In genomic region chr19:47280183-47280797, GRCh38 we compare ENCODE assay signal across 9 cellular contexts. TPM values are rescaled to one million over a fixed set of nuclear protein-coding genes. Genes with fewer than 3 reads are reported as not detected.
DNase-seq lines count a peak whose midpoint lies in the region; ATAC-seq and TF ChIP-seq lines count a peak whose summit lies in the region.
"Had no signal": no experiment of that assay in that cellular context is flagged by ENCODE, and none has a peak within 500 bp of the region (broad histone marks: within the 10 kb centered on the region; RNA-seq: fewer than 3 reads in every experiment).

No MANE protein-coding gene starts in this region.

- H3K4me3 ChIP-seq in PC-9 (no peak overlapping the region), mesendoderm (ENCODE audit: low read length) (no peak overlapping the region)
- H3K4me3 ChIP-seq: SJSA1 had no signal

- peak overlapping the region; percentile 25 to 60 for H3K27ac Mint-ChIP-seq in activated naive CD4-positive, alpha-beta T cell treated with anti-CD3 and anti-CD28 coated beads, Interleukin-2, amount 50 U/mL, for 72 hours

- CTCF ChIA-PET in GM10248 (lab: Yijun Ruan, JAX) = interaction anchor here (0.8 to 1.5 kb wide), 5 partner anchors 8 to 111 kb away, joined by 3 to 4 read pairs (median 4); partner anchors contain the start of gene DHX34
- CTCF ChIA-PET in PC-9 (lab: Charles Lee) = no interaction called here

- intact Hi-C loops in PC-9 (cut with micrococcal nuclease; ENCODE audit: unreplicated experiment) = loop anchor here (10.0 kb wide), 1 partner anchor 425 kb away; no protein-coding TSS in a partner anchor

- POLR2A ChIA-PET in GM10248 (lab: Yijun Ruan, JAX) = no interaction called here
- POLR2A ChIA-PET in PC-9 (lab: Charles Lee; ENCODE audit: unreplicated experiment) = no interaction called here

- TF ChIP-seq CTCF in GM10248 (IDR thresholded peaks at IDR 0.05; ENCODE audit: control extremely low read depth, extremely low read depth, low read depth, missing control alignments) = peak; percentile 32
- peak; percentile 65 for TF ChIP-seq CTCF in PC-9 (conservative IDR thresholded peaks at IDR 0.05)

- no peak overlapping the region for H3K56ac ChIP-seq in mesendoderm (ENCODE audit: low read length)

- H3K4me2 ChIP-seq in PC-9 (peak overlapping the region; percentile 51; the same call in 1 of the 2 replicates), mesendoderm (ENCODE audit: low read length) (no peak overlapping the region)

- peaks cover 24% of the 10 kb centered on the region for H3K4me1 ChIP-seq in PC-9 (replicated peaks; ENCODE audit: insufficient read depth)
- peaks cover 3% of the 10 kb centered on the region for H3K4me1 ChIP-seq in mesendoderm (ENCODE audit: control insufficient read depth, low read depth, low read length)

- no peak overlapping the region for H2BK120ac ChIP-seq in mesendoderm (ENCODE audit: low read depth, low read length)

- H3K27me3 ChIP-seq in PC-9 (ENCODE audit: insufficient read depth, low read depth) (no peaks in the 10 kb centered on the region), mesendoderm (ENCODE audit: insufficient read depth, low read length, poor library complexity) (no peaks in the 10 kb centered on the region)
- H3K27me3 ChIP-seq: SJSA1 had no signal

- H3K79me1 ChIP-seq in mesendoderm (ENCODE audit: low read length) = no peaks in the 10 kb centered on the region

- H3F3A ChIP-seq in PC-9 (ENCODE audit: insufficient read depth, low read depth) = peaks cover 55% of the 10 kb centered on the region

- peak; percentile 53 to 66 for ATAC-seq in activated naive CD4-positive, alpha-beta T cell treated with anti-CD3 and anti-CD28 coated beads, Interleukin-2, amount 50 U/mL, for 72 hours
- ATAC-seq in HG02798 (IDR thresholded peaks at IDR 0.05; ENCODE audit: poor library complexity, unreplicated experiment) (no peak), HG02840 (IDR thresholded peaks at IDR 0.05; ENCODE audit: low FRiP score, unreplicated experiment) (no peak), HG03442 (IDR thresholded peaks at IDR 0.05; ENCODE audit: unreplicated experiment) (no peak)

- H4K8ac ChIP-seq in mesendoderm (ENCODE audit: low read depth, low read length) = no peak overlapping the region

- no peaks in the 10 kb centered on the region for H3K36me3 ChIP-seq in PC-9 (ENCODE audit: low read depth)
- no peaks in the 10 kb centered on the region for H3K36me3 ChIP-seq in mesendoderm (ENCODE audit: control insufficient read depth, insufficient read depth, low read length)

- H3K23ac ChIP-seq in mesendoderm (ENCODE audit: low read length) = no peak overlapping the region

- peaks cover 0 to 12% of the 10 kb centered on the region in 2 donors for H3K36me3 Mint-ChIP-seq in activated naive CD4-positive, alpha-beta T cell treated with anti-CD3 and anti-CD28 coated beads, Interleukin-2, amount 50 U/mL, for 72 hours

- H3K27ac ChIP-seq in PC-9 (peak overlapping the region; percentile 62), mesendoderm (ENCODE audit: low read depth, low read length) (no peak overlapping the region)
- H3K27ac ChIP-seq: SJSA1 had no signal

- no peaks in the 10 kb centered on the region for H4K20me1 ChIP-seq in PC-9 (ENCODE audit: insufficient read depth)

- no peak overlapping the region for H2AK5ac ChIP-seq in mesendoderm (ENCODE audit: low read length)

- H4K5ac ChIP-seq in mesendoderm (ENCODE audit: low read length) = no peak overlapping the region

- no peak overlapping the region for H2BK5ac ChIP-seq in mesendoderm (ENCODE audit: low read length)

- no peak overlapping the region for H2AFZ ChIP-seq in PC-9

- H3K79me2 ChIP-seq in PC-9 (ENCODE audit: low read depth) (no peaks in the 10 kb centered on the region), mesendoderm (ENCODE audit: control insufficient read depth, insufficient read depth, low read length) (no peaks in the 10 kb centered on the region)

- H3K9ac ChIP-seq in mesendoderm (ENCODE audit: low read length) = no peak overlapping the region

- no peak overlapping the region for H3K18ac ChIP-seq in mesendoderm (ENCODE audit: low read length)

- H3K9me2 ChIP-seq in PC-9 (ENCODE audit: insufficient read depth) = no peaks in the 10 kb centered on the region

- BruUV-seq in PC-9 (replicated peaks; lab: Mats Ljungman, UMichigan) = no TSS peak

- DNase-seq in GM10248 (ENCODE audit: extremely low spot score) (peak; percentile 40), PC-9 (peak in 1 of 2 experiments; percentile 31), mesendoderm (peak; percentile 78), COR-L47 (lab: John Stamatoyannopoulos, UW) (no peak)
- peak in 1 of 2 donors; percentile 80 for DNase-seq in activated naive CD4-positive, alpha-beta T cell treated with anti-CD3 and anti-CD28 coated beads, Interleukin-2, amount 50 U/mL, for 72 hours (ENCODE audit: low spot score in 2 of 2)

- H3K4ac ChIP-seq in mesendoderm (ENCODE audit: low read depth, low read length) = no peak overlapping the region

- H2BK15ac ChIP-seq in mesendoderm (replicated peaks; ENCODE audit: low read depth) = no peak overlapping the region

- no peaks in the 10 kb centered on the region for H3K9me3 Mint-ChIP-seq in activated naive CD4-positive, alpha-beta T cell treated with anti-CD3 and anti-CD28 coated beads, Interleukin-2, amount 50 U/mL, for 72 hours

- no peaks in the 10 kb centered on the region for H3K9me3 ChIP-seq in PC-9 (ENCODE audit: insufficient read depth, low read depth)
- H3K9me3 ChIP-seq: SJSA1 had no signal

- no CpG with 5 or more reads among the region's 13 CpGs for WGBS in mesendoderm (ENCODE audit: extremely low coverage, insufficient coverage, low lambda C conversion rate)

RNA-seq across cellular contexts. Expression of gene INAFM1, which starts 5.6 kb away (rescaled TPM):
- total RNA-seq in PC-9 (2021) = 13.5 and 21.3 TPM in 2 replicates
- 10 to 100 TPM; 16.9 to 20.0 TPM for total RNA-seq in activated naive CD4-positive, alpha-beta T cell treated with anti-CD3 and anti-CD28 coated beads, Interleukin-2, amount 50 U/mL, for 72 hours
- 2.9 TPM for polyA plus RNA-seq in mesendoderm (2013, experiment 1 of 2)
- 2.8 TPM for polyA plus RNA-seq in mesendoderm (2013, experiment 2 of 2)

RNA-seq across cellular contexts. Expression of gene CCDC9, which starts 24.0 kb away (rescaled TPM):
- total RNA-seq in PC-9 (2021) = 34.7 and 37.0 TPM in 2 replicates
- 10 to 100 TPM; 50.0 to 60.2 TPM for total RNA-seq in activated naive CD4-positive, alpha-beta T cell treated with anti-CD3 and anti-CD28 coated beads, Interleukin-2, amount 50 U/mL, for 72 hours
- 15.0 TPM for polyA plus RNA-seq in mesendoderm (2013, experiment 1 of 2)
- 14.2 TPM for polyA plus RNA-seq in mesendoderm (2013, experiment 2 of 2)

RNA-seq across cellular contexts. Expression of gene C5AR1, which starts 29.4 kb away (rescaled TPM):
- 8.5 and 10.8 TPM in 2 replicates for total RNA-seq in PC-9 (2021)
- total RNA-seq in activated naive CD4-positive, alpha-beta T cell treated with anti-CD3 and anti-CD28 coated beads, Interleukin-2, amount 50 U/mL, for 72 hours = 1 to 10 TPM; 1.3 to 3.2 TPM
- 2.3 TPM for polyA plus RNA-seq in mesendoderm (2013, experiment 1 of 2)
- 2.3 TPM for polyA plus RNA-seq in mesendoderm (2013, experiment 2 of 2)
- total RNA-seq: SJSA1 had no signal

RNA-seq across cellular contexts. Expression of gene BBC3, which starts 49.3 kb away (rescaled TPM):
- 18.3 and 18.8 TPM in 2 replicates for total RNA-seq in PC-9 (2021)
- total RNA-seq in activated naive CD4-positive, alpha-beta T cell treated with anti-CD3 and anti-CD28 coated beads, Interleukin-2, amount 50 U/mL, for 72 hours = 10 to 100 TPM; 21.9 to 84.2 TPM
- polyA plus RNA-seq in mesendoderm (2013, experiment 1 of 2) = 5.3 TPM
- polyA plus RNA-seq in mesendoderm (2013, experiment 2 of 2) = 4.7 TPM

RNA-seq across cellular contexts. Expression of gene C5AR2, which starts 51.7 kb away (rescaled TPM):
- total RNA-seq in PC-9 (2021) = not detected in 2 replicates
- not detected for total RNA-seq in activated naive CD4-positive, alpha-beta T cell treated with anti-CD3 and anti-CD28 coated beads, Interleukin-2, amount 50 U/mL, for 72 hours
- polyA plus RNA-seq in mesendoderm (2013, experiment 1 of 2) = 0.29 TPM
- 0.14 TPM for polyA plus RNA-seq in mesendoderm (2013, experiment 2 of 2)
- total RNA-seq: SJSA1 had no signal

Comparison
In these comparisons a context has a peak if more than half of its experiments do, and no peak if none do; other contexts are left out.
1. ATAC-seq: peak in activated naive CD4-positive, alpha-beta T cell treated with anti-CD3 and anti-CD28 coated beads, Interleukin-2, amount 50 U/mL, for 72 hours (2 of 2); none in HG02798 (single experiment), HG02840 (single experiment) and HG03442 (single experiment).